In the genomic region with DNA sequence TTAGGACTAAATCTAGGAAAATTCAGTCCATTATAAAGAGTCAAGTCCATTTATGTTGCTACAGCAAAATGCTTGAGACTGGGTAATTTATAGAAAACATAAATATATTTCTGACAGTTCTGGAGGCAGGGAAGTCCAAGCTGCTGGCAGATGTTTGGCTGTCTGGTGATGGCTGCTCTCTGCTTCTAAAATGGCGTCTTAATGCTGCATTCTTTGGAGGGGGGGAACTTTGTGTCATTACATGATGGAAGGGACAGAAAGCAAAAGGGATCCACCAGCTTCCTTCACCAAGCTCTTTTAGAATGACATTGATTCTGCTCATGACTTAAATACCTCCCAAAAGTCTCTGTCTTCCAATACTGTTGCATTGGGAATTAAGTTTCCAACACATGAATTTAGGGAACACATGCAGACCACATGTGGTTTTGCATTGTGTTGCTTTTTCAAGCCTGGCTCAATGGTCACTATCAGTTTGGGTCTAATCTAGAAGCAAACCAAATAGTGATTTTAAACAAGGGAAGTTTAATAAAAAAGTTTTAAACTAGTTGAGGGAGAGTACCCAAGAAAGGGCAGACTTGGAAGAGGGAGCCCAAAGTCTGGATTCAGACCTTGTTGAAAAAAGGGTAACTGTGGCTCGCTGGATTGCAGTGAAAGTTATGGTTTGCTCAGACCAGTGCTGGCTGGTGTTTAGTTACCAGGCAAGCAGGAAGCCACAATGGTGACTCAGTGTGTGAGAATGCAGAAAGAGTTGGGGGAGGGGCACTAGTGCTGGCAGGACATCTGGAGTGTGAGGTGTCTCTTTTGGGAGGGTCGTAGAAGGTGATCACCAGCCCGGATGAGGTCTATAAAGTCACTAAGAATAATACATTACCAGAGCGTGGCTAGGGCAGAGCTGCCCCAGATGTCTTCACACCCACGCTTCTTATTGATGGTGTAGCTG, we compare ENCODE assay signal across 9 cellular contexts. TPM values are rescaled to one million over a fixed set of nuclear protein-coding genes. Genes with fewer than 3 reads are reported as not detected.
A peak's percentile ranks its signal among the peaks of the same experiment; 100 is the strongest.
DNase-seq lines count a peak whose midpoint lies in the region; ATAC-seq and TF ChIP-seq lines count a peak whose summit lies in the region.
"Had no signal": no experiment of that assay in that cellular context is flagged by ENCODE, and none has a peak within 500 bp of the region (broad histone marks: within the 10 kb centered on the region; RNA-seq: fewer than 3 reads in every experiment).

No MANE protein-coding gene starts in this region.

- H3K4me1 ChIP-seq in adipocyte (ENCODE audit: control insufficient read depth, insufficient read depth, low read length) (peaks cover 21% of the 10 kb centered on the region), right lobe of liver (no peaks in the 10 kb centered on the region)
- H3K4me1 ChIP-seq in CD4-positive, alpha-beta memory T cell (ENCODE audit: insufficient read depth, low read length), result no peaks in the 10 kb centered on the region

- WGBS in right lobe of liver (ENCODE audit: insufficient coverage, low coverage, low lambda C conversion rate, missing lambda C conversion rate), result 36% methylated on average over 6 of the region's 6 CpGs

- H3K27ac Mint-ChIP-seq in CD4-positive, alpha-beta memory T cell, result peak overlapping the region in 3 of 7 donors; percentile 6 to 61 (median 15)

- in situ Hi-C loops in ACHN (cut with HindIII; ENCODE audit: low pct_ligation_motif_present, low pct_unique_long_range_greater_than_20kb, low sequenced_read_pairs), result no loop called here
- in situ Hi-C loops in GM13977 (cut with MboI; ENCODE audit: low pct_unique_long_range_greater_than_20kb, low sequenced_read_pairs, unreplicated experiment), result no loop called here

- no peak overlapping the region for H3K4me3 Mint-ChIP-seq in CD4-positive, alpha-beta memory T cell

- no peak overlapping the region for H3K9ac ChIP-seq in adipocyte (ENCODE audit: low read length)

- no peaks in the 10 kb centered on the region for H3K36me3 ChIP-seq in adipocyte (ENCODE audit: control insufficient read depth, insufficient read depth, low read length, severe bottlenecking)
- H3K36me3 ChIP-seq in right lobe of liver, result no peaks in the 10 kb centered on the region
- no peaks in the 10 kb centered on the region for H3K36me3 ChIP-seq in CD4-positive, alpha-beta memory T cell (ENCODE audit: insufficient read depth, low read length)
- H3K36me3 ChIP-seq: neutrophil had no signal

- no peak for TF ChIP-seq CTCF in GM13977 (IDR thresholded peaks at IDR 0.05; ENCODE audit: extremely low read depth, insufficient read depth, missing control alignments)
- TF ChIP-seq CTCF in right lobe of liver (IDR thresholded peaks at IDR 0.05), result no peak

- CTCF ChIA-PET in CD4-positive, alpha-beta memory T cell (lab: Charles Lee; ENCODE audit: partially characterized antibody), result interaction anchor here (1.4 kb wide), 1 partner anchor 31 kb away, joined by 3 read pairs; a partner anchor contains a TSS

- ATAC-seq in HG02623 (IDR thresholded peaks at IDR 0.05; ENCODE audit: unreplicated experiment) (peak; percentile 88), right lobe of liver (peak in 3 of 4 donors; percentile 27 to 82 (median 40))

- no peak overlapping the region for H3K27ac ChIP-seq in right lobe of liver
- no peak overlapping the region for H3K27ac ChIP-seq in CD4-positive, alpha-beta memory T cell (ENCODE audit: low read depth, low read length)
- H3K27ac ChIP-seq: neutrophil had no signal

- H3K9me3 ChIP-seq in adipocyte (ENCODE audit: control insufficient read depth, low read length), result no peaks in the 10 kb centered on the region
- H3K9me3 ChIP-seq in right lobe of liver, result no peaks in the 10 kb centered on the region
- H3K9me3 ChIP-seq in CD4-positive, alpha-beta memory T cell (ENCODE audit: control insufficient read depth in 1 of 2, low read length in 2 of 2), result no peaks in the 10 kb centered on the region
- H3K9me3 ChIP-seq: neutrophil had no signal

- H3K4me1 Mint-ChIP-seq in CD4-positive, alpha-beta memory T cell, result peaks cover 0 to 12% (median 4%) of the 10 kb centered on the region in 4 donors

- H3K27me3 Mint-ChIP-seq in CD4-positive, alpha-beta memory T cell, result peaks cover 2 to 11% of the 10 kb centered on the region in 2 donors

- H3K27me3 ChIP-seq in adipocyte (replicated peaks; ENCODE audit: control insufficient read depth, insufficient read depth, low read length) (no peaks in the 10 kb centered on the region), right lobe of liver (no peaks in the 10 kb centered on the region)
- H3K27me3 ChIP-seq in CD4-positive, alpha-beta memory T cell (ENCODE audit: insufficient read depth, low read length), result no peaks in the 10 kb centered on the region

- H3K4me3 ChIP-seq in adipocyte (ENCODE audit: low read length) (peak overlapping the region; percentile 14), right lobe of liver (no peak overlapping the region)
- no peak overlapping the region for H3K4me3 ChIP-seq in CD4-positive, alpha-beta memory T cell (ENCODE audit: low read length in 2 of 2)

- DNase-seq in ACHN, result peak; percentile 88
- DNase-seq in GM13977 (ENCODE audit: low spot score), result peak; percentile 14
- DNase-seq in M059J (ENCODE audit: low read depth), result peak; percentile 89
- peak; percentile 56 for DNase-seq in adipocyte (ENCODE audit: low read depth)
- DNase-seq in right lobe of liver, result no peak
- DNase-seq in CD4-positive, alpha-beta memory T cell, result no peak
- DNase-seq in NCI-H345 (lab: John Stamatoyannopoulos, UW), result no peak

- intact Hi-C loops in right lobe of liver (cut with DNase I), result loop anchor here in 1 of 2 donors (5.0 kb wide), 1 partner anchor 284 kb away; no protein-coding TSS in a partner anchor
- intact Hi-C loops in CD4-positive, alpha-beta memory T cell (cut with micrococcal nuclease), result no loop called here

- H3K36me3 Mint-ChIP-seq in CD4-positive, alpha-beta memory T cell, result no peaks in the 10 kb centered on the region

- POLR2A ChIA-PET in CD4-positive, alpha-beta memory T cell (lab: Charles Lee; ENCODE audit: partially characterized antibody), result no interaction called here

- no peaks in the 10 kb centered on the region for H3K9me3 Mint-ChIP-seq in CD4-positive, alpha-beta memory T cell

- no peak for TF ChIP-seq POLR2A in right lobe of liver (IDR thresholded peaks at IDR 0.05)

RNA-seq across cellular contexts. Expression of a gene that starts 30.8 kb away (rescaled TPM):
- 6.8 and 8.5 TPM in 2 replicates for total RNA-seq in M059J (2014; rRNA removed; shearing (Covaris generic))
- total RNA-seq in right lobe of liver, result under 1 TPM; 0.12 to 0.55 (median 0.33) TPM
- 1 to 10 TPM; 3.8 TPM for total RNA-seq in CD4-positive, alpha-beta memory T cell
- 1 to 10 TPM in 1 of 2 donors, under 1 TPM in 1; 0.53 to 1.0 TPM for polyA plus RNA-seq in CD4-positive, alpha-beta memory T cell

RNA-seq across cellular contexts. Expression of a gene that starts 30.8 kb away (rescaled TPM):
- total RNA-seq in M059J (2014; rRNA removed; shearing (Covaris generic)), result not detected in 2 replicates
- total RNA-seq in right lobe of liver, result not detected
- not detected for total RNA-seq in CD4-positive, alpha-beta memory T cell
- polyA plus RNA-seq in CD4-positive, alpha-beta memory T cell, result under 1 TPM in 1 of 2 donors, not detected in 1; 0.46 TPM

Comparison
In these comparisons a context has a peak if more than half of its experiments do, and no peak if none do; other contexts are left out.
1. DNase-seq: peak in ACHN (single experiment), GM13977 (single experiment), M059J (single experiment) and adipocyte (single experiment); none in right lobe of liver (0 of 3), CD4-positive, alpha-beta memory T cell (0 of 5) and NCI-H345 (single experiment).